Comparison of ENCODE assay signal across 33 cellular contexts in the genomic region with DNA sequence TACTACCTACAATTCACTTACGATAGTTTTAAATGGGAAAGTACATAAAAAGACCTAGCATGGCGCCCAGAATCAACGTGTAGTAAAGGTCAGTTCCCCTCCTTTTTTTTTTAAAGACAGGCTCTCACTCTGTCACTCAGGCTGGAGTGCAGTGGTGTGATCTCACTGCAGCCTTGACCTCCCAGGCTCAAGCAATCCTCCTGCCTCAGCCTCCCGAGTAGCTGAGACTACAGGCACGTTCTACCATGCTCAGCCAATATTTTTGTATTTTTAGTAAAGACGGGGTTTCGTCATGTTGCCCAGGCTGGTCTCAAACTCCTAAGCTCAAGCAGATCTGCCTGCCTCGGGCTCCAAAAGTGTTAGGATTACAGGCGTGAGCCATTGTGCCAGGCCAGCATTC.
"Had no signal": no experiment of that assay in that cellular context is flagged by ENCODE, and none has a peak within 500 bp of the region (broad histone marks: within the 10 kb centered on the region; RNA-seq: fewer than 3 reads in every experiment).

No MANE protein-coding gene starts in this region.

- H3K4me2 ChIP-seq: SK-N-SH had no signal

- H3K27ac Mint-ChIP-seq: activated CD4-positive, alpha-beta T cell treated with anti-CD3 and anti-CD28 coated beads, Interleukin-2, amount 10 ng/mL, durations not matched to agents 24 days and 14 days; activated CD8-positive, alpha-beta memory T cell treated with anti-CD3 and anti-CD28 coated beads, Interleukin-2, amount 10 ng/mL, durations not matched to agents 7 days and 5 days; activated naive CD8-positive, alpha-beta T cell treated with anti-CD3 and anti-CD28 coated beads for 36 hours; activated T-cell treated with anti-CD3 and anti-CD28 coated beads, Interleukin-2, amount 50 U/mL, for 72 hours; activated T-helper 17 cell treated with anti-CD3 and anti-CD28 coated beads, Interleukin-2, amount 50 U/mL, for 72 hours; T-helper 1 cell treated with Interleukin-12 subunit alpha and Interleukin-12 subunit beta and Interleukin-4 antibody, amounts not matched to agents 30 μg/mL and 1 μg/mL, for 36 hours; T-helper 2 cell treated with Interferon-gamma antibody and Interleukin-4, amounts not matched to agents 5 μg/mL and 100 μg/mL, for 36 hours had no signal

- H3K9me3 ChIP-seq: MG63, SJSA1, SK-N-SH had no signal

- H3K4me1 Mint-ChIP-seq: activated T-helper 17 cell treated with anti-CD3 and anti-CD28 coated beads, Interleukin-2, amount 50 U/mL, for 72 hours had no signal

- DNase-seq: activated CD4-positive, alpha-beta T cell treated with anti-CD3 and anti-CD28 coated beads, Interleukin-2, amount 10 ng/mL, durations not matched to agents 24 days and 14 days; activated CD4-positive, alpha-beta T cell treated with anti-CD3 and anti-CD28 coated beads, Interleukin-2, amount 50 U/mL, for 48 hours; activated CD8-positive, alpha-beta memory T cell treated with anti-CD3 and anti-CD28 coated beads for 24 hours; activated CD8-positive, alpha-beta memory T cell treated with anti-CD3 and anti-CD28 coated beads, Interleukin-2, amount 10 ng/mL, durations not matched to agents 7 days and 5 days; activated CD8-positive, alpha-beta memory T cell treated with anti-CD3 and anti-CD28 coated beads, Interleukin-2, amount 50 U/mL, for 48 hours; activated effector memory CD4-positive, alpha-beta T cell treated with anti-CD3 and anti-CD28 coated beads, Interleukin-2, amount 50 U/mL, for 16 hours; activated naive CD4-positive, alpha-beta T cell; activated naive CD4-positive, alpha-beta T cell treated with anti-CD3 and anti-CD28 coated beads, Interleukin-2, amount 50 U/mL, for 16 hours; activated naive CD8-positive, alpha-beta T cell treated with anti-CD3 and anti-CD28 coated beads for 36 hours; activated T-cell treated with anti-CD3 and anti-CD28 coated beads, Interleukin-2, amount 50 U/mL, for 72 hours; amniotic stem cell; aorta; caudate nucleus; cerebellar nuclear complex; Kasumi-1; KG1; MG63; NCI-H1048; NCI-H1105 treated with DMSO at 0.1 percent for 48 hours; NCI-H1436; NCI-H1694; NCI-H1930; NCI-H2081 treated with DMSO at 0.1 percent for 48 hours; NCI-H226; NCI-H524 treated with DMSO at 0.1 percent for 48 hours; RPMI8226; SHP77 treated with DMSO at 0.1 percent for 48 hours; SK-N-SH had no signal

- H3K27me3 Mint-ChIP-seq: activated CD4-positive, alpha-beta T cell treated with anti-CD3 and anti-CD28 coated beads, Interleukin-2, amount 10 ng/mL, durations not matched to agents 24 days and 14 days; activated CD8-positive, alpha-beta memory T cell treated with anti-CD3 and anti-CD28 coated beads, Interleukin-2, amount 10 ng/mL, durations not matched to agents 7 days and 5 days; activated naive CD8-positive, alpha-beta T cell treated with anti-CD3 and anti-CD28 coated beads for 36 hours; activated T-helper 17 cell treated with anti-CD3 and anti-CD28 coated beads, Interleukin-2, amount 50 U/mL, for 72 hours had no signal

- H3K9me3 Mint-ChIP-seq: activated naive CD8-positive, alpha-beta T cell treated with anti-CD3 and anti-CD28 coated beads for 36 hours; activated T-cell treated with anti-CD3 and anti-CD28 coated beads, Interleukin-2, amount 50 U/mL, for 72 hours had no signal

- H3K4me3 Mint-ChIP-seq: activated CD4-positive, alpha-beta T cell treated with anti-CD3 and anti-CD28 coated beads, Interleukin-2, amount 10 ng/mL, durations not matched to agents 24 days and 14 days; activated CD8-positive, alpha-beta memory T cell treated with anti-CD3 and anti-CD28 coated beads, Interleukin-2, amount 10 ng/mL, durations not matched to agents 7 days and 5 days; activated naive CD8-positive, alpha-beta T cell treated with anti-CD3 and anti-CD28 coated beads for 36 hours; activated T-cell treated with anti-CD3 and anti-CD28 coated beads, Interleukin-2, amount 50 U/mL, for 72 hours; activated T-helper 17 cell treated with anti-CD3 and anti-CD28 coated beads, Interleukin-2, amount 50 U/mL, for 72 hours; T-helper 1 cell treated with Interleukin-12 subunit alpha and Interleukin-12 subunit beta and Interleukin-4 antibody, amounts not matched to agents 30 μg/mL and 1 μg/mL, for 36 hours; T-helper 2 cell treated with Interferon-gamma antibody and Interleukin-4, amounts not matched to agents 5 μg/mL and 100 μg/mL, for 36 hours had no signal

- ATAC-seq: activated CD8-positive, alpha-beta memory T cell treated with anti-CD3 and anti-CD28 coated beads, Interleukin-2, amount 10 ng/mL, durations not matched to agents 7 days and 5 days; activated T-cell treated with anti-CD3 and anti-CD28 coated beads, Interleukin-2, amount 50 U/mL, for 72 hours; activated T-helper 17 cell treated with anti-CD3 and anti-CD28 coated beads, Interleukin-2, amount 50 U/mL, for 72 hours; Panc1 had no signal

- H3K9ac ChIP-seq: SK-N-SH had no signal

- H3K27ac ChIP-seq: SJSA1 had no signal

- H3K27me3 ChIP-seq: MG63, SJSA1 had no signal

- H3K4me3 ChIP-seq: MG63, SJSA1 had no signal

- H3K9me2 ChIP-seq: SK-N-SH had no signal
